9 cellular contexts compared by ENCODE assay signal in the genomic region with DNA sequence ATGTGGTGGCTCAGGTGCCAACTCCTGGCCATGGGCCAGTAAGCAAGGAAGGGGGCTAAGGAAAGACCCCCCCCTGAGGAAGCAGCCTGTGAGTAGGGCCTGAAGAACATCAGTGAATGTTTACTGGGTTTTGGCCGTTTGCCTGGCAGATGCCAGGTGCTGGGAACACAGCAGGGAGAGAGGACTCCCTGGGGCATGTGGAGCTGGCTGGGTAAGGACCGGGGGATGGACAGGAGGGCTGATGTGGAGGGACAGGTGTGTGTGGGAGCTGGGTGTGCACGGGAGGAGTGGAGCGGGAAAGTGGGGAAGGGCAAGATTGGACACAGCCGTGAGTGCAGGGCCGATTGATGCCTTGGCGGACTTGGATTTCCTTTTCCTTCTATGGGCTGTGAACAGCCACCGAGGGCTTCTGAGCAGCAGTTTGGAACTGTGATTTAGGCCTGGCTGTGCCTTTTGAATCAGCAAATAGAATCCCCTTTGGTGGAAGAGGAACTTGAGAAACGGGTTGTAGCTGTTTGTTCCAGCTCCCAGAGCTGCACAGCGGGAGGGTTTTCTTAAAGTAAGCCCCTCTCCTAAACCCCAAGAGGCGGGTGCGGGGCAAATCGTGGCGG. TPM values are rescaled to one million over a fixed set of nuclear protein-coding genes. Genes with fewer than 3 reads are reported as not detected.
A peak's percentile ranks its signal among the peaks of the same experiment; 100 is the strongest.
DNase-seq lines count a peak whose midpoint lies in the region; ATAC-seq and TF ChIP-seq lines count a peak whose summit lies in the region.
"Had no signal": no experiment of that assay in that cellular context is flagged by ENCODE, and none has a peak within 500 bp of the region (broad histone marks: within the 10 kb centered on the region; RNA-seq: fewer than 3 reads in every experiment).

No MANE protein-coding gene starts in this region.

- H3K36me3 ChIP-seq in OCI-LY3 (replicated peaks; ENCODE audit: low read depth, low read length), result no peaks in the 10 kb centered on the region
- no peaks in the 10 kb centered on the region for H3K36me3 ChIP-seq in upper lobe of right lung

- peak overlapping the region; percentile 84 for H3K9ac ChIP-seq in OCI-LY3 (ENCODE audit: low read length)
- H3K9ac ChIP-seq: KMS-11 had no signal

- peak overlapping the region; percentile 85 for H3K4me2 ChIP-seq in OCI-LY3 (ENCODE audit: low read length)
- H3K4me2 ChIP-seq: KMS-11 had no signal

- TF ChIP-seq CTCF in OCI-LY3 (IDR thresholded peaks at IDR 0.05; ENCODE audit: low read depth, low read length) (no peak), upper lobe of right lung (IDR thresholded peaks at IDR 0.05) (no peak), omental fat pad (IDR thresholded peaks at IDR 0.05) (no peak)

- DNase-seq in SIG-M5 treated with dmso at 0.1 percent for 504 hours (lab: John Stamatoyannopoulos, UW; ENCODE audit: unreplicated experiment), result peak; percentile 41
- no peak for DNase-seq in SIG-M5 (lab: John Stamatoyannopoulos, UW)
- no peak for DNase-seq in upper lobe of right lung
- no peak for DNase-seq in omental fat pad (ENCODE audit: low spot score)

- H3K27ac ChIP-seq in OCI-LY3 (ENCODE audit: low read length) (peak overlapping the region; percentile 98), upper lobe of right lung (peak overlapping the region; percentile 24)
- H3K27ac ChIP-seq: KMS-11 had no signal

- H3K9me3 ChIP-seq in OCI-LY3 (ENCODE audit: insufficient read depth, low read length) (no peaks in the 10 kb centered on the region), iPS-18c (ENCODE audit: control insufficient read depth, insufficient read depth, low read length) (no peaks in the 10 kb centered on the region), upper lobe of right lung (no peaks in the 10 kb centered on the region)

- peak overlapping the region; percentile 79 for H2AFZ ChIP-seq in OCI-LY3 (ENCODE audit: low read depth, low read length)

- H4K20me1 ChIP-seq in OCI-LY3 (ENCODE audit: insufficient read depth, low read length), result no peaks in the 10 kb centered on the region

- H3K27me3 ChIP-seq in OCI-LY3 (ENCODE audit: low read depth, low read length) (no peaks in the 10 kb centered on the region), upper lobe of right lung (peaks cover 18% of the 10 kb centered on the region)

- H3K79me2 ChIP-seq in OCI-LY3 (ENCODE audit: low read length), result no peaks in the 10 kb centered on the region

- H3K4me3 ChIP-seq in OCI-LY3 (ENCODE audit: low read length) (peak overlapping the region; percentile 59), iPS-18c (ENCODE audit: insufficient read depth, low read depth, low read length) (peak overlapping the region; percentile 28; the same call in 1 of the 2 replicates), upper lobe of right lung (no peak overlapping the region)

- peak; percentile 32 for ATAC-seq in upper lobe of right lung
- ATAC-seq in GM18870 (IDR thresholded peaks at IDR 0.05; ENCODE audit: unreplicated experiment), result no peak
- ATAC-seq in GM19023 (IDR thresholded peaks at IDR 0.05; ENCODE audit: unreplicated experiment), result no peak
- ATAC-seq in omental fat pad (ENCODE audit: low FRiP score), result no peak

- intact Hi-C loops in upper lobe of right lung (cut with DNase I), result no loop called here

- H3K4me1 ChIP-seq in OCI-LY3 (ENCODE audit: low read length) (peaks cover 52% of the 10 kb centered on the region), upper lobe of right lung (peaks cover 7% of the 10 kb centered on the region)

RNA-seq across cellular contexts. Expression of gene HMCN2, which starts 3.1 kb away (rescaled TPM):
- total RNA-seq in upper lobe of right lung, result 7.8 TPM
- total RNA-seq in omental fat pad, result 1 to 10 TPM in 1 of 4 donors, under 1 TPM in 3; 0.19 to 5.8 (median 0.75) TPM
